10 cellular contexts compared by ENCODE assay signal in the genomic region with DNA sequence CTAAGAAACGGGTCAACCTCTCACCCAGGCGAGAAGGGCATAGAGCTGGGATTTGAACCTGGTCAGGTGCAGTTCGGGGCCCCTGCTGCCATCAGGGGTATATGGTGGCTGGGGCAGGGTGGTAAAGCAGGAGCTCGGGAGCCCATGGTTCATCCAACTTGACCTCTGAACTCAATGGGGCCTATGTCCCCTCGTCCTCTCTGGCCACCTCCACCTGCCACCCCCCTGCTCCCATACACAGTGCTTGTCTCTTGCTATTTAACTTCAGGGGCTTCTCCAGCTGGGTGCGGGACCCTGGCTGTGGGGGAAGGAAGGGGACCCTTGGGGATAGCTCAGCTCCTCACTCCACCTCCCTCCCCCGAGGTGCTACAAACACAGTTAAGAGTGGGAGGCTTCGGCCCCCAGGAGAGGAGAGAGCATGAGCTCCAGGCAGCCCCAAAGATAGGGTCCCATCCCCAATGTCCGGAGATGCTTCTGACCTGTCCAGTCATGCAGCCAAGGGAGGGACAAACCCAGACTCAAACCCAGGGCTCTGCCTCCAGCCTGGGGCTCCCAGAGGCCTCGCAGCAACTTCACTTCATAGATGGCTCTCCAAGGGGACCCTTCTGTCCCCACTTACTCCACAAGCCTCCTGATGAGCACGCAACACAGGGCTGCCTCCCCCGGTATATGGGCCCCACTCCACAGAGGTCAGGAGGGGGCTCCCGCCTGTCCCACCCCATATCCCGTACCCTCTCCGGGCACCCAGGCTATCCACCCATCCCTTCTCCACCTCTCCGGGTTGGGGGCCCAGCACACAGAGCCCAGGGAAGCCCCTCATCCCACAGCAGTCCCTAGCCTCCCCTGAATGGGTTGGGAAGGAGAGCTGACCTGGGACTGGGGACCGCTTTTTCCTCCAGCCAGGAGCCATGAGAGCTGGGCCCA. TPM values are rescaled to one million over a fixed set of nuclear protein-coding genes. Genes with fewer than 3 reads are reported as not detected.
DNase-seq lines count a peak whose midpoint lies in the region; ATAC-seq, FAIRE-seq and TF ChIP-seq lines count a peak whose summit lies in the region.
"Had no signal": no experiment of that assay in that cellular context is flagged by ENCODE, and none has a peak within 500 bp of the region (broad histone marks: within the 10 kb centered on the region; RNA-seq: fewer than 3 reads in every experiment).

No MANE protein-coding gene starts in this region.

- H3K27me3 ChIP-seq in GM23338 (ENCODE audit: insufficient read depth), result no peaks in the 10 kb centered on the region

- no peaks in the 10 kb centered on the region for H4K20me1 ChIP-seq in GM23338 (replicated peaks; ENCODE audit: insufficient read depth)

- ATAC-seq in GM23338 (peak; percentile 11; the same call in 1 of the 3 replicates), sciatic nerve (peak; percentile 10), GM18873 (IDR thresholded peaks at IDR 0.05; ENCODE audit: low FRiP score, unreplicated experiment) (no peak), HG02970 (IDR thresholded peaks at IDR 0.05; ENCODE audit: low FRiP score, unreplicated experiment) (no peak), HG02623 (IDR thresholded peaks at IDR 0.05; ENCODE audit: unreplicated experiment) (no peak)

- CTCF ChIA-PET in activated naive CD4-positive, alpha-beta T cell treated with anti-CD3 and anti-CD28 coated beads, Interleukin-2, amount 10 ng/mL, durations not matched to agents 7 days and 5 days (lab: Charles Lee), result interaction anchor here (0.7 to 8.9 kb wide), 13 partner anchors 9 to 103 kb away, joined by 3 to 103 read pairs (median 7); no protein-coding TSS in a partner anchor

- no peaks in the 10 kb centered on the region for H3K9me2 ChIP-seq in GM23338 (ENCODE audit: insufficient read depth)

- no peaks in the 10 kb centered on the region for H3K79me2 ChIP-seq in GM23338 (replicated peaks; ENCODE audit: insufficient read depth)

- no peaks in the 10 kb centered on the region for H3K36me3 Mint-ChIP-seq in GM23338 (ENCODE audit: low read depth)
- peaks cover 38% of the 10 kb centered on the region for H3K36me3 Mint-ChIP-seq in activated naive CD4-positive, alpha-beta T cell treated with anti-CD3 and anti-CD28 coated beads, Interleukin-2, amount 10 ng/mL, durations not matched to agents 7 days and 5 days

- TF ChIP-seq CTCF in GM23338 (conservative IDR thresholded peaks at IDR 0.05; ENCODE audit: low read depth in 2 of 2), result no peak

- H3K4me1 ChIP-seq in GM23338 (ENCODE audit: insufficient read depth), result no peaks in the 10 kb centered on the region

- no peak overlapping the region for H3K27ac Mint-ChIP-seq in GM23338
- H3K27ac Mint-ChIP-seq in activated naive CD4-positive, alpha-beta T cell treated with anti-CD3 and anti-CD28 coated beads, Interleukin-2, amount 10 ng/mL, durations not matched to agents 7 days and 5 days, result peak overlapping the region; percentile 93

- no peak for DNase-seq in GM12892 (ENCODE audit: insufficient read length)
- DNase-seq in GM23338 (ENCODE audit: low spot score), result no peak
- no peak for DNase-seq in activated naive CD4-positive, alpha-beta T cell treated with anti-CD3 and anti-CD28 coated beads, Interleukin-2, amount 10 ng/mL, durations not matched to agents 7 days and 5 days
- no peak for DNase-seq in sciatic nerve (ENCODE audit: low spot score)
- DNase-seq in inferior parietal cortex (ENCODE audit: extremely low spot score), result no peak

- FAIRE-seq in GM12892 (lab: Jason Lieb, UNC), result peak; percentile 58

- no peaks in the 10 kb centered on the region for H3K36me3 ChIP-seq in GM23338 (ENCODE audit: insufficient read depth)
- H3K36me3 ChIP-seq: tibial nerve had no signal

- TF ChIP-seq POLR2A in GM12892 (IDR thresholded peaks at IDR 0.05; ENCODE audit: low read depth, low read length), result no peak

- H3K4me2 ChIP-seq in GM23338, result no peak overlapping the region

- intact Hi-C loops in sciatic nerve (cut with DNase I), result no loop called here

- H3K4me3 ChIP-seq in GM23338, result no peak overlapping the region
- H3K4me3 ChIP-seq: lung had no signal

- H3K4me3 Mint-ChIP-seq in GM23338, result no peak overlapping the region
- peak overlapping the region; percentile 88 for H3K4me3 Mint-ChIP-seq in activated naive CD4-positive, alpha-beta T cell treated with anti-CD3 and anti-CD28 coated beads, Interleukin-2, amount 10 ng/mL, durations not matched to agents 7 days and 5 days

- H2AFZ ChIP-seq in GM23338, result peak overlapping the region; percentile 78; the same call in 1 of the 2 replicates

- H3K27ac ChIP-seq in GM23338 (ENCODE audit: low read depth), result no peak overlapping the region

- H3K9me3 Mint-ChIP-seq in GM23338, result peaks cover 7% of the 10 kb centered on the region
- peaks cover 8% of the 10 kb centered on the region for H3K9me3 Mint-ChIP-seq in activated naive CD4-positive, alpha-beta T cell treated with anti-CD3 and anti-CD28 coated beads, Interleukin-2, amount 10 ng/mL, durations not matched to agents 7 days and 5 days

- no peaks in the 10 kb centered on the region for H3F3A ChIP-seq in GM23338 (replicated peaks; ENCODE audit: low read depth)

- H3K27me3 Mint-ChIP-seq in GM23338 (ENCODE audit: insufficient read depth, low read depth, poor library complexity), result peaks cover 10% of the 10 kb centered on the region
- no peaks in the 10 kb centered on the region for H3K27me3 Mint-ChIP-seq in activated naive CD4-positive, alpha-beta T cell treated with anti-CD3 and anti-CD28 coated beads, Interleukin-2, amount 10 ng/mL, durations not matched to agents 7 days and 5 days

- peaks cover 20% of the 10 kb centered on the region for H3K4me1 Mint-ChIP-seq in GM23338
- H3K4me1 Mint-ChIP-seq in activated naive CD4-positive, alpha-beta T cell treated with anti-CD3 and anti-CD28 coated beads, Interleukin-2, amount 10 ng/mL, durations not matched to agents 7 days and 5 days, result peaks cover 64% of the 10 kb centered on the region

TF ChIP-seq in GM23338, 12 proteins besides CTCF, POLR2A, EP300 and RAD21:
- TF ChIP-seq, protein P1, sequence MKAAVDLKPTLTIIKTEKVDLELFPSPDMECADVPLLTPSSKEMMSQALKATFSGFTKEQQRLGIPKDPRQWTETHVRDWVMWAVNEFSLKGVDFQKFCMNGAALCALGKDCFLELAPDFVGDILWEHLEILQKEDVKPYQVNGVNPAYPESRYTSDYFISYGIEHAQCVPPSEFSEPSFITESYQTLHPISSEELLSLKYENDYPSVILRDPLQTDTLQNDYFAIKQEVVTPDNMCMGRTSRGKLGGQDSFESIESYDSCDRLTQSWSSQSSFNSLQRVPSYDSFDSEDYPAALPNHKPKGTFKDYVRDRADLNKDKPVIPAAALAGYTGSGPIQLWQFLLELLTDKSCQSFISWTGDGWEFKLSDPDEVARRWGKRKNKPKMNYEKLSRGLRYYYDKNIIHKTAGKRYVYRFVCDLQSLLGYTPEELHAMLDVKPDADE (IDR thresholded peaks at IDR 0.05), result no peak

RNA-seq across cellular contexts. Expression of a gene that starts 0.7 kb away (rescaled TPM):
- 40.0 TPM for polyA plus RNA-seq in GM12892 (2012; ENCODE audit: missing spikeins)
- total RNA-seq in GM23338 (2014; rRNA removed; shearing (Covaris generic)), result 1.0 and 4.8 TPM in 2 replicates
- 0.36 and 0.90 TPM in 2 replicates for polyA plus RNA-seq in GM23338 (2016; fragmentation: Nextera tagmentation; extraction: Ambion mirVana)
- 3.7 TPM for total RNA-seq in sciatic nerve

RNA-seq across cellular contexts. Expression of a gene that starts 39.0 kb away (rescaled TPM):
- polyA plus RNA-seq in GM12892 (2012; ENCODE audit: missing spikeins), result 4.9 TPM
- total RNA-seq in GM23338 (2014; rRNA removed; shearing (Covaris generic)), result 2.3 and 2.6 TPM in 2 replicates
- 0.97 and 1.7 TPM in 2 replicates for polyA plus RNA-seq in GM23338 (2016; fragmentation: Nextera tagmentation; extraction: Ambion mirVana)
- 7.8 TPM for total RNA-seq in sciatic nerve

RNA-seq across cellular contexts. Expression of a gene that starts 39.5 kb away (rescaled TPM):
- polyA plus RNA-seq in GM12892 (2012; ENCODE audit: missing spikeins), result 2.0 TPM
- total RNA-seq in GM23338 (2014; rRNA removed; shearing (Covaris generic)), result not detected in 2 replicates
- polyA plus RNA-seq in GM23338 (2016; fragmentation: Nextera tagmentation; extraction: Ambion mirVana), result 0.07 and 0.13 TPM in 2 replicates
- not detected for total RNA-seq in sciatic nerve
- total RNA-seq: tibial nerve had no signal

Comparison
In these comparisons a context has a peak if more than half of its experiments do, and no peak if none do; other contexts are left out.
1. ATAC-seq: peak in GM23338 (single experiment) and sciatic nerve (single experiment); none in GM18873 (single experiment), HG02970 (single experiment) and HG02623 (single experiment).